In genomic region chr3:125002834-125003368, GRCh38 we compare ENCODE assay signal across 18 cellular contexts. TPM values are rescaled to one million over a fixed set of nuclear protein-coding genes. Genes with fewer than 3 reads are reported as not detected.
DNase-seq lines count a peak whose midpoint lies in the region; ATAC-seq and TF ChIP-seq lines count a peak whose summit lies in the region.
"Had no signal": no experiment of that assay in that cellular context is flagged by ENCODE, and none has a peak within 500 bp of the region (broad histone marks: within the 10 kb centered on the region; RNA-seq: fewer than 3 reads in every experiment).

No MANE protein-coding gene starts in this region.

- H3K4me3 ChIP-seq in left lung (no peak overlapping the region), gastrocnemius medialis (no peak overlapping the region)
- H3K4me3 ChIP-seq: BLaER1, PC-9, spleen had no signal

- H3K9me3 ChIP-seq in left lung (no peaks in the 10 kb centered on the region), gastrocnemius medialis (no peaks in the 10 kb centered on the region)
- H3K9me3 ChIP-seq: BLaER1, spleen had no signal

- no peak for TF ChIP-seq POLR2A in gastrocnemius medialis (IDR thresholded peaks at IDR 0.05)

- H3K4me1 ChIP-seq in left lung = peaks cover 0 to 36% of the 10 kb centered on the region in 2 donors
- H3K4me1 ChIP-seq in gastrocnemius medialis = peaks cover 21 to 46% of the 10 kb centered on the region in 2 donors
- H3K4me1 ChIP-seq: BLaER1, parathyroid adenoma had no signal

- intact Hi-C loops in left lung (cut with DNase I) = no loop called here
- intact Hi-C loops in gastrocnemius medialis (cut with DNase I; ENCODE audit: low total_unique reads) = loop anchor here (1.0 to 5.0 kb wide), 4 partner anchors 21 to 584 kb away; no protein-coding TSS in a partner anchor

- peak overlapping the region; percentile 84 to 86 for H3K27ac Mint-ChIP-seq in T-cell

- H3K9me3 Mint-ChIP-seq in T-cell = no peaks in the 10 kb centered on the region
- H3K9me3 Mint-ChIP-seq: activated naive CD8-positive, alpha-beta T cell treated with anti-CD3 and anti-CD28 coated beads for 36 hours; central memory CD8-positive, alpha-beta T cell; effector memory CD8-positive, alpha-beta T cell had no signal

- DNase-seq in NCI-H2227 treated with DMSO at 0.1 percent for 48 hours (lab: John Stamatoyannopoulos, UW) (peak; percentile 71), NCI-H2227 (lab: John Stamatoyannopoulos, UW; ENCODE audit: unreplicated experiment) (no peak), T-cell (no peak), left lung (no peak), gastrocnemius medialis (no peak), NCI-H1048 (lab: John Stamatoyannopoulos, UW) (no peak), 8988T (no peak)
- DNase-seq: activated naive CD8-positive, alpha-beta T cell treated with anti-CD3 and anti-CD28 coated beads for 36 hours; effector memory CD8-positive, alpha-beta T cell; kidney; NCI-H2081 treated with DMSO at 0.1 percent for 48 hours; NCI-H69; spleen had no signal

- POLR2A ChIA-PET in T-cell (lab: Charles Lee) = interaction anchor here in 1 of 2 donors (0.6 to 0.9 kb wide), 2 partner anchors 49 to 593 kb away, joined by 3 read pairs; no protein-coding TSS in a partner anchor

- H3K27me3 ChIP-seq in left lung = no peaks in the 10 kb centered on the region
- no peaks in the 10 kb centered on the region for H3K27me3 ChIP-seq in gastrocnemius medialis
- H3K27me3 ChIP-seq: BLaER1, spleen had no signal

- ATAC-seq in T-cell (replicated peaks in 1 of 4) = no peak
- ATAC-seq in left lung = peak; percentile 70
- no peak for ATAC-seq in gastrocnemius medialis
- no peak for ATAC-seq in GM21786 (IDR thresholded peaks at IDR 0.05; ENCODE audit: unreplicated experiment)
- ATAC-seq: effector memory CD8-positive, alpha-beta T cell had no signal

- no peaks in the 10 kb centered on the region for H3K27me3 Mint-ChIP-seq in T-cell
- H3K27me3 Mint-ChIP-seq: activated naive CD8-positive, alpha-beta T cell treated with anti-CD3 and anti-CD28 coated beads for 36 hours; central memory CD8-positive, alpha-beta T cell; effector memory CD8-positive, alpha-beta T cell had no signal

- CTCF ChIA-PET in T-cell (lab: Charles Lee) = interaction anchor here (0.7 kb wide), 2 partner anchors 8 to 19 kb away, joined by 3 to 6 read pairs; no protein-coding TSS in a partner anchor

- TF ChIP-seq CTCF in left lung (IDR thresholded peaks at IDR 0.05) = no peak
- no peak for TF ChIP-seq CTCF in gastrocnemius medialis (IDR thresholded peaks at IDR 0.05 in 4 of 5, conservative IDR thresholded peaks at IDR 0.05 in 1 of 5)

- peaks cover 61% of the 10 kb centered on the region for H3K36me3 Mint-ChIP-seq in T-cell

- H3K36me3 ChIP-seq in left lung = peaks cover 0 to 84% of the 10 kb centered on the region in 2 donors
- H3K36me3 ChIP-seq in gastrocnemius medialis = peaks cover 0 to 17% of the 10 kb centered on the region in 2 donors

- peaks cover 29% of the 10 kb centered on the region in 3 donors for H3K4me1 Mint-ChIP-seq in T-cell
- H3K4me1 Mint-ChIP-seq: central memory CD8-positive, alpha-beta T cell had no signal

- H3K27ac ChIP-seq in left lung = peak overlapping the region in 1 of 2 donors; percentile 30
- peak overlapping the region; percentile 14 to 75 (median 59) for H3K27ac ChIP-seq in gastrocnemius medialis
- H3K27ac ChIP-seq: BLaER1, parathyroid adenoma, PC-9 had no signal

- H3K4me3 Mint-ChIP-seq in T-cell = peak overlapping the region in 1 of 3 donors; percentile 53
- H3K4me3 Mint-ChIP-seq: activated naive CD8-positive, alpha-beta T cell treated with anti-CD3 and anti-CD28 coated beads for 36 hours; central memory CD8-positive, alpha-beta T cell; effector memory CD8-positive, alpha-beta T cell had no signal

- in situ Hi-C loops in gastrocnemius medialis (cut with MboI; ENCODE audit: low sequenced_read_pairs in 4 of 4) = no loop called here

RNA-seq across cellular contexts. Expression of gene HEG1, which starts 52.9 kb away (rescaled TPM):
- 10 to 100 TPM; 22.6 to 27.6 (median 25.6) TPM for total RNA-seq in T-cell
- total RNA-seq in left lung = 100 to 1,000 TPM; 107 to 132 TPM
- 10 to 100 TPM in 3 of 4 donors, 1 to 10 TPM in 1; 9.8 to 27.1 (median 17.6) TPM for total RNA-seq in gastrocnemius medialis
